ENCODE assay signal across 17 cellular contexts in genomic region chr2:54543736-54544396, GRCh38.
"Had no signal": no experiment of that assay in that cellular context is flagged by ENCODE, and none has a peak within 500 bp of the region (broad histone marks: within the 10 kb centered on the region; RNA-seq: fewer than 3 reads in every experiment).

No MANE protein-coding gene starts in this region.

- H3K4me3 Mint-ChIP-seq: activated naive CD4-positive, alpha-beta T cell treated with anti-CD3 and anti-CD28 coated beads, Interleukin-2, amount 50 U/mL, for 24 hours; central memory CD8-positive, alpha-beta T cell; natural killer cell treated with Interleukin-12 subunit alpha and Interleukin-12 subunit beta and Interleukin-15 and Interleukin-18, amount 100 ng/mL, for 72 hours; T-helper 2 cell treated with Interferon-gamma antibody and Interleukin-4, amounts not matched to agents 5 μg/mL and 100 μg/mL, for 36 hours had no signal

- H3K27ac Mint-ChIP-seq: activated naive CD4-positive, alpha-beta T cell treated with anti-CD3 and anti-CD28 coated beads, Interleukin-2, amount 50 U/mL, for 24 hours; natural killer cell treated with Interleukin-12 subunit alpha and Interleukin-12 subunit beta and Interleukin-15 and Interleukin-18, amount 100 ng/mL, for 72 hours; T-helper 2 cell treated with Interferon-gamma antibody and Interleukin-4, amounts not matched to agents 5 μg/mL and 100 μg/mL, for 36 hours had no signal

- DNase-seq: activated CD4-positive, alpha-beta T cell treated with anti-CD3 and anti-CD28 coated beads, Interleukin-2, amount 50 U/mL, for 4 hours; activated CD4-positive, CD25-positive, alpha-beta regulatory T cell treated with anti-CD3 and anti-CD28 coated beads, Interleukin-2, amount 50 U/mL, for 72 hours; activated effector memory CD4-positive, alpha-beta T cell treated with Interleukin-2 at 50 U/mL for 16 hours; activated T-cell treated with anti-CD3 and anti-CD28 coated beads, Interleukin-2, amount 50 U/mL, for 1 hour; cortex of kidney; effector CD8-positive, alpha-beta T cell; gastrocnemius medialis; psoas muscle; stimulated activated CD4-positive, alpha-beta T cell treated with anti-CD3 and anti-CD28 coated beads, Interleukin-2, amount 100 ng/mL, for 24 hours; stimulated activated naive CD4-positive, alpha-beta T cell treated with Interleukin-2 at 50 U/mL for 16 hours; upper lobe of right lung had no signal

- H3K27ac ChIP-seq: gastrocnemius medialis, psoas muscle, upper lobe of right lung had no signal

- H3K9me3 Mint-ChIP-seq: activated naive CD4-positive, alpha-beta T cell treated with anti-CD3 and anti-CD28 coated beads, Interleukin-2, amount 50 U/mL, for 24 hours; central memory CD8-positive, alpha-beta T cell; natural killer cell treated with Interleukin-12 subunit alpha and Interleukin-12 subunit beta and Interleukin-15 and Interleukin-18, amount 100 ng/mL, for 72 hours; T-helper 2 cell treated with Interferon-gamma antibody and Interleukin-4, amounts not matched to agents 5 μg/mL and 100 μg/mL, for 36 hours had no signal

- H3K4me3 ChIP-seq: gastrocnemius medialis, lung, psoas muscle, upper lobe of right lung had no signal

- H3K27me3 Mint-ChIP-seq: activated naive CD4-positive, alpha-beta T cell treated with anti-CD3 and anti-CD28 coated beads, Interleukin-2, amount 50 U/mL, for 24 hours; central memory CD8-positive, alpha-beta T cell had no signal

- H3K27me3 ChIP-seq: gastrocnemius medialis, upper lobe of right lung had no signal

- ATAC-seq: gastrocnemius medialis; natural killer cell treated with Interleukin-12 subunit alpha and Interleukin-12 subunit beta and Interleukin-15 and Interleukin-18, amount 100 ng/mL, for 72 hours; psoas muscle; sciatic nerve; upper lobe of right lung had no signal

- H3K36me3 ChIP-seq: gastrocnemius medialis, upper lobe of right lung had no signal

- H3K9me3 ChIP-seq: gastrocnemius medialis, psoas muscle, upper lobe of right lung had no signal

- H3K36me3 Mint-ChIP-seq: activated naive CD4-positive, alpha-beta T cell treated with anti-CD3 and anti-CD28 coated beads, Interleukin-2, amount 50 U/mL, for 24 hours; natural killer cell treated with Interleukin-12 subunit alpha and Interleukin-12 subunit beta and Interleukin-15 and Interleukin-18, amount 100 ng/mL, for 72 hours had no signal

- H3K4me1 Mint-ChIP-seq: central memory CD8-positive, alpha-beta T cell had no signal
